11 cellular contexts compared by ENCODE assay signal in genomic region chr6:65903992-65904391, GRCh38.
"Had no signal": no experiment of that assay in that cellular context is flagged by ENCODE, and none has a peak within 500 bp of the region (broad histone marks: within the 10 kb centered on the region; RNA-seq: fewer than 3 reads in every experiment).

No MANE protein-coding gene starts in this region.

- H3K9ac ChIP-seq: GM23248 had no signal

- H3K4me2 ChIP-seq: GM23338 had no signal

- H3K27ac ChIP-seq: GM23248 had no signal

- DNase-seq: GM23248, GOT3, H7, H9, HCEC 1CT, HFFc6 had no signal

- H3K4me1 ChIP-seq: HAP-1 had no signal

- H3K4me3 ChIP-seq: GM23248, GM23338, HAP-1 had no signal

- FAIRE-seq: H1, H54 had no signal

- H2AFZ ChIP-seq: GM23248, GM23338 had no signal

- H3K36me3 ChIP-seq: HAP-1 had no signal

- ATAC-seq: GM23338, HCT116 had no signal

- H3K9me3 ChIP-seq: HAP-1 had no signal
